Comparison of ENCODE assay signal across 21 cellular contexts in the genomic region with DNA sequence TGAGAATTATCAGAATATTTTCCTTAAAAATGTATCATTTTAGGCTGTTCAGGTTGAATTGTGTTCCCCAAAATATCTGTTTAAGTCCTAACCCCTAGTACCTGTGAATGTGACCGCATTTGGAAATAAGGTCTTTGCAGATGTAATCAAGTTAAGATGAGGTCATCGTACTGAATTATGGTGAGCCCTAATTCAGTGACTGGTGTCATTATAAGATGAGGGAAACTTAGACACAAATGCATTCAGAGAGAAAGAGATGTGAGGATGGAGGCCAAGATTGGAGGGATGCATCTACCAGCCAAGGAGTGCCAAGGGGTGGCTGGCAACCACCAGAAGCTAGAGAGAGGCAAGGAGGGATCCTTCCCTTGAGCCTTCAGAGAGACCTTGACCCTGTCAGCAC.
"Had no signal": no experiment of that assay in that cellular context is flagged by ENCODE, and none has a peak within 500 bp of the region (broad histone marks: within the 10 kb centered on the region; RNA-seq: fewer than 3 reads in every experiment).

No MANE protein-coding gene starts in this region.

- H3K4me3 Mint-ChIP-seq: effector memory CD8-positive, alpha-beta T cell; memory B cell; mesothelial cell of epicardium; natural killer cell; neural progenitor cell had no signal

- H3K27ac Mint-ChIP-seq: effector memory CD8-positive, alpha-beta T cell; memory B cell; mesothelial cell of epicardium; natural killer cell; neural progenitor cell had no signal

- H3K27ac ChIP-seq: epithelial cell of prostate, left ventricle myocardium inferior, lower lobe of right lung, neural progenitor cell, parathyroid adenoma, skin epidermis, suprapubic skin, thyroid gland, upper lobe of left lung had no signal

- H3K27me3 ChIP-seq: esophagus squamous epithelium, sigmoid colon, suprapubic skin, thyroid gland, upper lobe of left lung had no signal

- H3K4me2 ChIP-seq: neural progenitor cell had no signal

- ATAC-seq: effector memory CD8-positive, alpha-beta T cell; left cardiac atrium; lower lobe of right lung; natural killer cell had no signal

- H2AFZ ChIP-seq: neural progenitor cell, parathyroid adenoma had no signal

- H3K27me3 Mint-ChIP-seq: effector memory CD8-positive, alpha-beta T cell; memory B cell had no signal

- H3K9me3 ChIP-seq: esophagus squamous epithelium, left ventricle myocardium inferior, lower lobe of right lung, sigmoid colon, suprapubic skin, thyroid gland, upper lobe of left lung had no signal

- H3K4me3 ChIP-seq: esophagus squamous epithelium, left ventricle myocardium inferior, lower lobe of right lung, neural progenitor cell, sigmoid colon, skin epidermis, suprapubic skin, thyroid gland, upper lobe of left lung had no signal

- DNase-seq: effector memory CD8-positive, alpha-beta T cell; esophagus squamous epithelium; foreskin fibroblast; kidney; left cardiac atrium; left ventricle myocardium inferior; lower lobe of right lung; natural killer cell; nucleus accumbens; sigmoid colon; stimulated activated CD4-positive, alpha-beta T cell treated with anti-CD3 and anti-CD28 coated beads, Interleukin-12 subunit alpha, Interleukin-12 subunit beta, amount 100 ng/mL, for 4 hours; stimulated activated naive CD4-positive, alpha-beta T cell treated with Interleukin-2 at 50 U/mL for 16 hours; thyroid gland; upper lobe of left lung had no signal

- H3K36me3 ChIP-seq: left ventricle myocardium inferior, lower lobe of right lung, neural progenitor cell, sigmoid colon, suprapubic skin, thyroid gland, upper lobe of left lung had no signal

- H3K9me3 Mint-ChIP-seq: effector memory CD8-positive, alpha-beta T cell; memory B cell; mesothelial cell of epicardium; natural killer cell; neural progenitor cell had no signal
